In the genomic region with DNA sequence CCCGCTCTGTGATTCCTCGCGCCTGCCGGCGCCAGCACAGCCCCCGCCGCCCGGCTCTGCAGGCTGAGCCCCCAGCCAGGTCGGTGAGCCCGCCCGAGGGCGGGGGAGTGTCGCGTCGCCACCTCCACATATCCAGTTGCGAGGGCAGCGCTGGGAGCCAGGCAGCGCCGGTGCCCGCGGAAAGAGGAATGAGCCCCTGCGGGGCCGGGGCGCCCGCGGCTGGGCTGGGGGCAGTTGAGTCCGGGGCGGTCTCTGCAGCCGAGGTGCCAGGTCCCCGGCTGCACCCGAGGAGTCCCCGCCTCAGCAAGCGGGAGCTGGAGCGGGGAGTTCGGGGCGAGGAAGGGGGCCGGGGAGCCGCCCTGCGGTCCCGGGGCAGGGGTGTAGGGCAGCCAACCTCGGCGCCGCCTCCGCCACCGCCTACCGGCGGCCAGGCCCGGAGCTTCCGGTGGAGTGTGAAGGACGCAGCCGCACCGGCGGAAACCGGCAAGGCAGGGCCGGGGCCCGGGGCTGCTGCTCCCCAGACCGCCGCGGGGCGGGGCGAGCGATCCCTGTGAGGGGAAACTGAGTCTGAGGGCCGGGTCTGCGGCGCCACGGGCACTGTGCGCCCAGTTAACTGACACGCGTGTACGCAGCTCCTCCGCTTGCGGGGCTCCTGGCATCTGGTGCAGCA, we compare ENCODE assay signal across 1 cellular context.
TF ChIP-seq lines count a peak whose summit lies in the region.

No MANE protein-coding gene starts in this region.

TF ChIP-seq in HEK293, 187 proteins besides CTCF, POLR2A, EP300 and RAD21 (continued from another document):
- TF ChIP-seq REPIN1 (tag by site-specific recombination; IDR thresholded peaks at IDR 0.05; ENCODE audit: low read depth) (no peak), ZNF221 (tag by site-specific recombination; IDR thresholded peaks at IDR 0.05; ENCODE audit: borderline replicate concordance) (no peak), SCRT1 (tag by site-specific recombination; IDR thresholded peaks at IDR 0.05; ENCODE audit: borderline replicate concordance) (no peak), YY1 (tag by site-specific recombination; IDR thresholded peaks at IDR 0.05) (no peak), ZFHX2 (tag by site-specific recombination; conservative IDR thresholded peaks at IDR 0.05) (peak; percentile 86), ZSCAN5A (tag by site-specific recombination; IDR thresholded peaks at IDR 0.05) (no peak), SP3 (tag by site-specific recombination; IDR thresholded peaks at IDR 0.05) (peak; percentile 37), BCL11A (tag by site-specific recombination; IDR thresholded peaks at IDR 0.05; ENCODE audit: low read depth) (no peak)
